ENCODE assay signal across 26 cellular contexts in the genomic region with DNA sequence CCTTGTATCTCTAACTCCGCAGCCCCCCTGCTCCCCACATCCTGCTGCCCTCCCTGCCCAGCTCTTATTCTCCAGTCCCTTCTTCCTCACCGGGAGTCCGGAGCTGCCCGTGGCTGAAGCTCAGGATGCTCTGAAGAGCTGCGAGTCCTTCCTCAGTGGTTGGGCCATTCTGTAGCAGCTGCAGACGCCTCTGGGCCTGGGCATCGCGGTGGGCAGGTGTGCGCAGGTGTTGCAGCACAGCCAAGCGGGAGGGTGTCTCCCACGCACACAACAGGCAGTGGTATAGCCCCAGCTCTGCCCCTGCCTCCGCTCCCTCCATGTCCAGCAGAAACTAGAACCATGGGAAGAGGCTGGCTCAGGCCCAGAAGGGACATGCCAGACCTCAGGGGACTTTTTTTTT. TPM values are rescaled to one million over a fixed set of nuclear protein-coding genes. Genes with fewer than 3 reads are reported as not detected.
"Had no signal": no experiment of that assay in that cellular context is flagged by ENCODE, and none has a peak within 500 bp of the region (broad histone marks: within the 10 kb centered on the region; RNA-seq: fewer than 3 reads in every experiment).

No MANE protein-coding gene starts in this region.

- H2AFZ ChIP-seq: PC-9 had no signal

- H3K36me3 ChIP-seq: adrenal gland, breast epithelium, MG63 had no signal

- ATAC-seq: activated CD4-positive, CD25-positive, alpha-beta regulatory T cell treated with anti-CD3 and anti-CD28 coated beads, Interleukin-2, amount 50 U/mL, for 24 hours; activated CD8-positive, alpha-beta T cell treated with anti-CD3 and anti-CD28 coated beads for 36 hours; activated T-cell treated with anti-CD3 and anti-CD28 coated beads, Interleukin-2, amount 50 U/mL, for 72 hours had no signal

- H3K4me3 Mint-ChIP-seq: activated CD8-positive, alpha-beta T cell treated with anti-CD3 and anti-CD28 coated beads for 36 hours; activated naive CD8-positive, alpha-beta T cell treated with anti-CD3 and anti-CD28 coated beads, Interleukin-2, amount 10 ng/mL, durations not matched to agents 7 days and 5 days; activated T-cell treated with anti-CD3 and anti-CD28 coated beads, Interleukin-2, amount 50 U/mL, for 72 hours; T-helper 1 cell treated with Interleukin-12 subunit alpha and Interleukin-12 subunit beta and Interleukin-4 antibody, amounts not matched to agents 30 μg/mL and 1 μg/mL, for 36 hours had no signal

- H3K27ac Mint-ChIP-seq: activated CD8-positive, alpha-beta T cell treated with anti-CD3 and anti-CD28 coated beads for 36 hours; activated naive CD8-positive, alpha-beta T cell treated with anti-CD3 and anti-CD28 coated beads, Interleukin-2, amount 10 ng/mL, durations not matched to agents 7 days and 5 days; activated T-cell treated with anti-CD3 and anti-CD28 coated beads, Interleukin-2, amount 50 U/mL, for 72 hours; activated T-helper 2 cell treated with anti-CD3 and anti-CD28 coated beads, Interferon-gamma antibody, Interleukin-2, Interleukin-4, amounts not matched to agents 10 μg/mL and 5 μg/mL and 100 μg/mL, durations not matched to agents 14 hours and 24 hours and 36 hours; T-helper 1 cell treated with Interleukin-12 subunit alpha and Interleukin-12 subunit beta and Interleukin-4 antibody, amounts not matched to agents 30 μg/mL and 1 μg/mL, for 36 hours had no signal

- H3K4me2 ChIP-seq: KMS-11, PC-9 had no signal

- H3K27ac ChIP-seq: breast epithelium, KMS-11, PC-9 had no signal

- H3K9me3 ChIP-seq: adrenal gland, breast epithelium, MG63 had no signal

- H3K4me3 ChIP-seq: adrenal gland, breast epithelium, MG63, PC-9 had no signal

- H3K9ac ChIP-seq: KMS-11 had no signal

- H3K27me3 ChIP-seq: adrenal gland, breast epithelium, MG63 had no signal

- H3K9me3 Mint-ChIP-seq: activated CD8-positive, alpha-beta T cell treated with anti-CD3 and anti-CD28 coated beads for 36 hours; activated naive CD8-positive, alpha-beta T cell treated with anti-CD3 and anti-CD28 coated beads, Interleukin-2, amount 10 ng/mL, durations not matched to agents 7 days and 5 days; activated T-cell treated with anti-CD3 and anti-CD28 coated beads, Interleukin-2, amount 50 U/mL, for 72 hours; activated T-helper 2 cell treated with anti-CD3 and anti-CD28 coated beads, Interferon-gamma antibody, Interleukin-2, Interleukin-4, amounts not matched to agents 10 μg/mL and 5 μg/mL and 100 μg/mL, durations not matched to agents 14 hours and 24 hours and 36 hours; T-helper 1 cell treated with Interleukin-12 subunit alpha and Interleukin-12 subunit beta and Interleukin-4 antibody, amounts not matched to agents 30 μg/mL and 1 μg/mL, for 36 hours had no signal

- H3K27me3 Mint-ChIP-seq: activated CD8-positive, alpha-beta T cell treated with anti-CD3 and anti-CD28 coated beads for 36 hours; activated naive CD8-positive, alpha-beta T cell treated with anti-CD3 and anti-CD28 coated beads, Interleukin-2, amount 10 ng/mL, durations not matched to agents 7 days and 5 days had no signal

- H3K36me3 Mint-ChIP-seq: activated naive CD8-positive, alpha-beta T cell treated with anti-CD3 and anti-CD28 coated beads, Interleukin-2, amount 10 ng/mL, durations not matched to agents 7 days and 5 days had no signal

- DNase-seq: activated CD4-positive, alpha-beta T cell treated with anti-CD3 and anti-CD28 coated beads for 4 hours; activated CD8-positive, alpha-beta memory T cell treated with anti-CD3 and anti-CD28 coated beads, Interleukin-2, amount 50 U/mL, for 4 hours; activated CD8-positive, alpha-beta T cell treated with anti-CD3 and anti-CD28 coated beads for 36 hours; activated gamma-delta T cell treated with Interleukin-2 at 50 U/mL for 16 hours; activated naive CD4-positive, alpha-beta T cell treated with anti-CD3 and anti-CD28 coated beads, Interleukin-2, amount 50 U/mL, for 16 hours; activated naive CD8-positive, alpha-beta T cell treated with anti-CD3 and anti-CD28 coated beads, Interleukin-2, amount 10 ng/mL, durations not matched to agents 7 days and 5 days; activated T-cell treated with anti-CD3 and anti-CD28 coated beads, Interleukin-2, amount 50 U/mL, for 72 hours; adrenal gland; anterior cingulate cortex; MG63; MV-4-11; NCI-H1105; NCI-H1436; NCI-H1694 treated with DMSO at 0.1 percent for 48 hours; NCI-H2029 treated with DMSO at 0.1 percent for 48 hours; NCI-H345; NCI-H510A treated with DMSO at 0.1 percent for 48 hours; NCI-H69; PC-9; SHP77 treated with DMSO at 0.1 percent for 48 hours had no signal

- H3K4me1 ChIP-seq: adrenal gland, breast epithelium had no signal

RNA-seq across cellular contexts. Expression of gene ZFHX2, which starts 20.2 kb away (rescaled TPM):
- total RNA-seq: SK-MEL-5 had no signal

RNA-seq across cellular contexts. Expression of gene JPH4, which starts 47.2 kb away (rescaled TPM):
- total RNA-seq: activated naive CD8-positive, alpha-beta T cell treated with anti-CD3 and anti-CD28 coated beads, Interleukin-2, amount 10 ng/mL, durations not matched to agents 7 days and 5 days; PC-9; SK-MEL-5 had no signal
